Comparison of ENCODE assay signal across 8 cellular contexts in genomic region chrX:118823263-118824172, GRCh38. TPM values are rescaled to one million over a fixed set of nuclear protein-coding genes. Genes with fewer than 3 reads are reported as not detected.
DNase-seq lines count a peak whose midpoint lies in the region; ATAC-seq and TF ChIP-seq lines count a peak whose summit lies in the region.

TSS of gene ZCCHC12 (plus strand) at chrX:118823824. CDS start at chrX:118825245, 1,421 bp downstream.

- in situ Hi-C loops in astrocyte of the cerebellum (cut with HindIII; ENCODE audit: low sequenced_read_pairs): no loop called here

- peak within 1 kb of the TSS; percentile 58 to 89 (median 78) for H3K4me3 Mint-ChIP-seq in IgD-negative memory B cell

- no peak within 1 kb of the TSS for H3K27ac ChIP-seq in iPS-18a (ENCODE audit: low read length)
- no peak within 1 kb of the TSS for H3K27ac ChIP-seq in smooth muscle cell (ENCODE audit: low read depth)

- H4K20me1 ChIP-seq in smooth muscle cell (ENCODE audit: low read depth): no peaks in the 10 kb centered on the region

- H3K27me3 ChIP-seq in iPS-18a (ENCODE audit: control insufficient read depth, insufficient read depth, low read length): peaks cover 70% of the 10 kb centered on the region
- H3K27me3 ChIP-seq in smooth muscle cell (ENCODE audit: low read depth): peaks cover 43% of the 10 kb centered on the region

- H3K27me3 Mint-ChIP-seq in IgD-negative memory B cell: peaks cover 49% of the 10 kb centered on the region

- H3K4me1 ChIP-seq in iPS-18a (ENCODE audit: control insufficient read depth, low read depth, low read length) (peaks cover 16% of the 10 kb centered on the region), smooth muscle cell (ENCODE audit: low read depth) (no peaks in the 10 kb centered on the region)

- ATAC-seq in GM21528 (IDR thresholded peaks at IDR 0.05; ENCODE audit: low FRiP score, unreplicated experiment): no peak

- H3K9ac ChIP-seq in iPS-18a (ENCODE audit: low read length): no peak within 1 kb of the TSS
- H3K9ac ChIP-seq in smooth muscle cell (ENCODE audit: low read depth): no peak within 1 kb of the TSS

- H3K9me3 ChIP-seq in iPS-18a (ENCODE audit: control insufficient read depth, low read depth, low read length) (peaks cover 26% of the 10 kb centered on the region), smooth muscle cell (replicated peaks; ENCODE audit: low read depth) (no peaks in the 10 kb centered on the region)

- H3K36me3 Mint-ChIP-seq in IgD-negative memory B cell: no peaks in the 10 kb centered on the region

- TF ChIP-seq CTCF in astrocyte of the cerebellum (IDR thresholded peaks at IDR 0.05; ENCODE audit: low read depth, low read length, missing control alignments) (no peak), smooth muscle cell (IDR thresholded peaks at IDR 0.05; ENCODE audit: borderline replicate concordance, insufficient read depth, poor library complexity, severe bottlenecking) (no peak)

- DNase-seq in EL (peak; percentile 59), T follicular helper cell (ENCODE audit: low read depth) (peak; percentile 25), astrocyte of the cerebellum (ENCODE audit: low read depth) (peak; percentile 28), smooth muscle cell (lab: John Stamatoyannopoulos, UW; ENCODE audit: unreplicated experiment) (no peak), RKO (ENCODE audit: low spot score) (no peak)

- H3K4me2 ChIP-seq in smooth muscle cell: peak within 1 kb of the TSS; percentile 81

- H3K4me1 Mint-ChIP-seq in IgD-negative memory B cell: peaks cover 6 to 10% (median 7%) of the 10 kb centered on the region in 3 donors

- no peaks in the 10 kb centered on the region for H3F3A ChIP-seq in smooth muscle cell (ENCODE audit: low read depth)

- peak within 1 kb of the TSS in 2 of 3 donors; percentile 57 to 71 for H3K27ac Mint-ChIP-seq in IgD-negative memory B cell

- 43% methylated on average over 51 of the region's 51 CpGs for WGBS in smooth muscle cell (ENCODE audit: low lambda C conversion rate)

- H3K79me2 ChIP-seq in smooth muscle cell (ENCODE audit: low read depth): no peaks in the 10 kb centered on the region

- peaks cover 2 to 5% (median 4%) of the 10 kb centered on the region in 3 donors for H3K9me3 Mint-ChIP-seq in IgD-negative memory B cell

- H3K4me3 ChIP-seq in astrocyte of the cerebellum (ENCODE audit: low read depth, low read length) (peak within 1 kb of the TSS; percentile 31), iPS-18a (ENCODE audit: low read length) (peak within 1 kb of the TSS; percentile 8), smooth muscle cell (peak within 1 kb of the TSS; percentile 40)

- no peaks in the 10 kb centered on the region for H3K36me3 ChIP-seq in iPS-18a (ENCODE audit: control insufficient read depth, low read depth, low read length)
- H3K36me3 ChIP-seq in smooth muscle cell (ENCODE audit: low read depth): no peaks in the 10 kb centered on the region

- H2AFZ ChIP-seq in smooth muscle cell (ENCODE audit: low read depth): no peak within 1 kb of the TSS

RNA-seq across cellular contexts. Expression of gene ZCCHC12, which starts in this region (rescaled TPM):
- not detected for polyA plus RNA-seq in IgD-negative memory B cell
- total RNA-seq in smooth muscle cell: 0.49 TPM in 1 of 2 replicates, not detected in the other
- polyA plus RNA-seq in smooth muscle cell: 0.38 TPM in 1 of 2 replicates, not detected in the other

Comparison
In these comparisons a context has a peak if more than half of its experiments do, and no peak if none do; other contexts are left out.
1. DNase-seq: peak in EL (single experiment), T follicular helper cell (single experiment) and astrocyte of the cerebellum (single experiment); none in smooth muscle cell (single experiment) and RKO (single experiment).
2. Peak in every context shown above with its lines, with median percentiles within 50 percentile points of each other: H3K4me3 ChIP-seq.